ENCODE assay signal across 12 cellular contexts in the genomic region with DNA sequence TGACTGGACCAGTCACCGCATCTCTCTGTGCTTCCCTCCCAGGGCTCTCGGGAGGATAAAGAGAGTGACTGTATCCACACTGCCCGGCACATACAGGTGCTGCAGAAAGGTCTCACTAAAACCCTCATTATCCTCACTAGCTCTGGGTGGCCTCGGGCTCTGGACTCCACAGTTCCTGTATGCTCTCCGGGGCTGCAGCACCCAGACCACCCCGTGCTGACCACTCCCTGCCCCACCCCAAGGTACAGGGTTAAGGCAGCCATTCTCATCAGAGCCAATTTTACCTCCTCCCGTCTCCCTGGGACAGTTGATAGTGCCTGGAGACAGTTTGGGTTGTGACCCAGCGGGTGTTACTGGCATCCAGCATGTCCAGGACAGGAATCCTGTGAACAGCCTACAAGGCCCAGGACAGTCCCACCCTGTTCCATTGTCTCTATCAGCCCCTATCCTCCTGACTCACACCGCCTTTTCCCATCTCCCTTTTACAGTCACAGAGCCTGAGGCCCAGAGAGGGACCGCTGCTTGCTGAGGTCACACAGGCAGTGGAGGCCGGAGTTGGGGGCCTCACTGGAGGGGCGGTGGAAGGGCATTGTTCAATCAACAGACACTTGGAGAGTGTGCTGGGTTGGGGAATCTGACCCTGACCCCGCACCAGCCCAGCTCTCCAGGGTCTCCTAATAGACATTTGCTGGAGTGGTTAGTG. TPM values are rescaled to one million over a fixed set of nuclear protein-coding genes. Genes with fewer than 3 reads are reported as not detected.
A peak's percentile ranks its signal among the peaks of the same experiment; 100 is the strongest.
DNase-seq lines count a peak whose midpoint lies in the region; ATAC-seq lines count a peak whose summit lies in the region.
"Had no signal": no experiment of that assay in that cellular context is flagged by ENCODE, and none has a peak within 500 bp of the region (broad histone marks: within the 10 kb centered on the region; RNA-seq: fewer than 3 reads in every experiment).

No MANE protein-coding gene starts in this region.

- in situ Hi-C loops in G401 (cut with HindIII; ENCODE audit: low sequenced_read_pairs) = no loop called here

- H3K36me3 Mint-ChIP-seq in activated naive CD4-positive, alpha-beta T cell treated with anti-CD3 and anti-CD28 coated beads for 36 hours (ENCODE audit: low read depth) = peaks cover 41% of the 10 kb centered on the region
- H3K36me3 Mint-ChIP-seq in activated CD4-positive, alpha-beta memory T cell treated with anti-CD3 and anti-CD28 coated beads, Interleukin-2, amount 10 ng/mL, durations not matched to agents 7 days and 5 days (ENCODE audit: low read depth) = peaks cover 65% of the 10 kb centered on the region
- H3K36me3 Mint-ChIP-seq in immature natural killer cell = peaks cover 33 to 50% (median 34%) of the 10 kb centered on the region in 3 donors
- H3K36me3 Mint-ChIP-seq in stimulated activated effector memory CD8-positive, alpha-beta T cell treated with anti-CD3 and anti-CD28 coated beads, Interleukin-12 subunit alpha, Interleukin-12 subunit beta, amount 100 ng/mL, for 72 hours = peaks cover 69% of the 10 kb centered on the region
- H3K36me3 Mint-ChIP-seq: brain had no signal

- peaks cover 81% of the 10 kb centered on the region for H3K4me1 Mint-ChIP-seq in activated naive CD4-positive, alpha-beta T cell treated with anti-CD3 and anti-CD28 coated beads for 36 hours (ENCODE audit: low read depth)
- H3K4me1 Mint-ChIP-seq in activated CD4-positive, alpha-beta memory T cell treated with anti-CD3 and anti-CD28 coated beads, Interleukin-2, amount 10 ng/mL, durations not matched to agents 7 days and 5 days = peaks cover 85% of the 10 kb centered on the region
- peaks cover 89 to 95% of the 10 kb centered on the region in 2 donors for H3K4me1 Mint-ChIP-seq in immature natural killer cell
- peaks cover 98% of the 10 kb centered on the region for H3K4me1 Mint-ChIP-seq in stimulated activated effector memory CD8-positive, alpha-beta T cell treated with anti-CD3 and anti-CD28 coated beads, Interleukin-12 subunit alpha, Interleukin-12 subunit beta, amount 100 ng/mL, for 72 hours

- POLR2A ChIA-PET in activated CD4-positive, alpha-beta memory T cell treated with anti-CD3 and anti-CD28 coated beads, Interleukin-2, amount 10 ng/mL, durations not matched to agents 7 days and 5 days (lab: Charles Lee) = interaction anchor here (0.9 to 5.0 kb wide), 10 partner anchors 12 to 126 kb away, joined by 4 to 119 read pairs (median 10); partner anchors contain the start of genes ACTR1B, ANKRD36B and COX5B

- no peak for DNase-seq in activated naive CD4-positive, alpha-beta T cell treated with anti-CD3 and anti-CD28 coated beads for 36 hours
- no peak for DNase-seq in activated naive CD4-positive, alpha-beta T cell (lab: John Stamatoyannopoulos, UW)
- DNase-seq in activated CD4-positive, alpha-beta memory T cell treated with anti-CD3 and anti-CD28 coated beads, Interleukin-2, amount 10 ng/mL, durations not matched to agents 7 days and 5 days = no peak
- DNase-seq in immature natural killer cell (no peak), SW480 (ENCODE audit: low spot score) (no peak), NCI-H524 treated with DMSO at 0.1 percent for 48 hours (lab: John Stamatoyannopoulos, UW) (no peak), G401 (ENCODE audit: low spot score) (no peak)
- no peak for DNase-seq in stimulated activated effector memory CD8-positive, alpha-beta T cell treated with anti-CD3 and anti-CD28 coated beads, Interleukin-12 subunit alpha, Interleukin-12 subunit beta, amount 100 ng/mL, for 72 hours (ENCODE audit: low spot score in 2 of 2)
- DNase-seq: MG63, NCI-H2029 treated with DMSO at 0.1 percent for 48 hours had no signal

- H3K27ac Mint-ChIP-seq in activated naive CD4-positive, alpha-beta T cell treated with anti-CD3 and anti-CD28 coated beads for 36 hours = peak overlapping the region; percentile 95
- peak overlapping the region; percentile 98 for H3K27ac Mint-ChIP-seq in activated CD4-positive, alpha-beta memory T cell treated with anti-CD3 and anti-CD28 coated beads, Interleukin-2, amount 10 ng/mL, durations not matched to agents 7 days and 5 days
- H3K27ac Mint-ChIP-seq in immature natural killer cell = peak overlapping the region; percentile 98 to 100 (median 100)
- peak overlapping the region; percentile 99 for H3K27ac Mint-ChIP-seq in stimulated activated effector memory CD8-positive, alpha-beta T cell treated with anti-CD3 and anti-CD28 coated beads, Interleukin-12 subunit alpha, Interleukin-12 subunit beta, amount 100 ng/mL, for 72 hours
- H3K27ac Mint-ChIP-seq: brain had no signal

- H3K4me3 Mint-ChIP-seq in activated naive CD4-positive, alpha-beta T cell treated with anti-CD3 and anti-CD28 coated beads for 36 hours = peak overlapping the region; percentile 85
- peak overlapping the region; percentile 95 for H3K4me3 Mint-ChIP-seq in activated CD4-positive, alpha-beta memory T cell treated with anti-CD3 and anti-CD28 coated beads, Interleukin-2, amount 10 ng/mL, durations not matched to agents 7 days and 5 days
- peak overlapping the region; percentile 92 to 99 (median 98) for H3K4me3 Mint-ChIP-seq in immature natural killer cell
- peak overlapping the region; percentile 93 for H3K4me3 Mint-ChIP-seq in stimulated activated effector memory CD8-positive, alpha-beta T cell treated with anti-CD3 and anti-CD28 coated beads, Interleukin-12 subunit alpha, Interleukin-12 subunit beta, amount 100 ng/mL, for 72 hours
- H3K4me3 Mint-ChIP-seq: brain had no signal

- H3K27me3 Mint-ChIP-seq in activated naive CD4-positive, alpha-beta T cell treated with anti-CD3 and anti-CD28 coated beads for 36 hours (ENCODE audit: low read depth) = no peaks in the 10 kb centered on the region
- H3K27me3 Mint-ChIP-seq in activated CD4-positive, alpha-beta memory T cell treated with anti-CD3 and anti-CD28 coated beads, Interleukin-2, amount 10 ng/mL, durations not matched to agents 7 days and 5 days = no peaks in the 10 kb centered on the region
- H3K27me3 Mint-ChIP-seq in immature natural killer cell (ENCODE audit: low read depth in 3 of 3) = peaks cover 10 to 20% (median 13%) of the 10 kb centered on the region in 3 donors

- no peak for ATAC-seq in stimulated activated effector memory CD8-positive, alpha-beta T cell treated with anti-CD3 and anti-CD28 coated beads, Interleukin-12 subunit alpha, Interleukin-12 subunit beta, amount 100 ng/mL, for 72 hours
- ATAC-seq: GM12878 had no signal

- CTCF ChIA-PET in activated naive CD4-positive, alpha-beta T cell treated with anti-CD3 and anti-CD28 coated beads for 36 hours (lab: Charles Lee) = interaction anchor here (0.7 to 4.1 kb wide), 6 partner anchors 13 to 33 kb away, joined by 3 to 38 read pairs (median 8); no protein-coding TSS in a partner anchor
- CTCF ChIA-PET in activated CD4-positive, alpha-beta memory T cell treated with anti-CD3 and anti-CD28 coated beads, Interleukin-2, amount 10 ng/mL, durations not matched to agents 7 days and 5 days (lab: Charles Lee) = interaction anchor here (0.7 to 8.8 kb wide), 8 partner anchors 13 to 124 kb away, joined by 3 to 96 read pairs (median 8); partner anchors contain the start of gene COX5B

- intact Hi-C loops in activated naive CD4-positive, alpha-beta T cell treated with anti-CD3 and anti-CD28 coated beads for 36 hours (cut with micrococcal nuclease) = loop anchor here (5.0 to 10.0 kb wide), 2 partner anchors 123 to 1620 kb away; partner anchors contain the start of genes EIF5B and TXNDC9

- no peaks in the 10 kb centered on the region for H3K9me3 Mint-ChIP-seq in activated naive CD4-positive, alpha-beta T cell treated with anti-CD3 and anti-CD28 coated beads for 36 hours
- no peaks in the 10 kb centered on the region for H3K9me3 Mint-ChIP-seq in activated CD4-positive, alpha-beta memory T cell treated with anti-CD3 and anti-CD28 coated beads, Interleukin-2, amount 10 ng/mL, durations not matched to agents 7 days and 5 days
- no peaks in the 10 kb centered on the region for H3K9me3 Mint-ChIP-seq in immature natural killer cell
- H3K9me3 Mint-ChIP-seq in stimulated activated effector memory CD8-positive, alpha-beta T cell treated with anti-CD3 and anti-CD28 coated beads, Interleukin-12 subunit alpha, Interleukin-12 subunit beta, amount 100 ng/mL, for 72 hours = no peaks in the 10 kb centered on the region
- H3K9me3 Mint-ChIP-seq: brain had no signal

RNA-seq across cellular contexts. Expression of gene ZAP70, which starts 1.7 kb away (rescaled TPM):
- 100 to 1,000 TPM; 167 TPM for total RNA-seq in activated naive CD4-positive, alpha-beta T cell treated with anti-CD3 and anti-CD28 coated beads for 36 hours
- 100 to 1,000 TPM; 283 TPM for total RNA-seq in activated CD4-positive, alpha-beta memory T cell treated with anti-CD3 and anti-CD28 coated beads, Interleukin-2, amount 10 ng/mL, durations not matched to agents 7 days and 5 days
- polyA plus RNA-seq in immature natural killer cell = 100 to 1,000 TPM; 219 to 329 (median 246) TPM
- not detected in 2 replicates for total RNA-seq in G401 (2014; rRNA removed; shearing (Covaris generic))

RNA-seq across cellular contexts. Expression of gene C2orf92, which starts 45.6 kb away (rescaled TPM):
- 1 to 10 TPM; 2.7 to 2.8 TPM for total RNA-seq in activated naive CD4-positive, alpha-beta T cell treated with anti-CD3 and anti-CD28 coated beads for 36 hours
- total RNA-seq in activated CD4-positive, alpha-beta memory T cell treated with anti-CD3 and anti-CD28 coated beads, Interleukin-2, amount 10 ng/mL, durations not matched to agents 7 days and 5 days = 10 to 100 TPM in 1 of 2 experiments, 1 to 10 TPM in 1; 9.8 to 12.4 TPM
- polyA plus RNA-seq in immature natural killer cell = under 1 TPM in 1 of 3 donors, not detected in 2; 0.37 TPM
- 4.8 TPM in 1 of 2 replicates, not detected in the other for total RNA-seq in G401 (2014; rRNA removed; shearing (Covaris generic))

RNA-seq across cellular contexts. Expression of gene ACTR1B, which starts 51.3 kb away (rescaled TPM):
- total RNA-seq in activated naive CD4-positive, alpha-beta T cell treated with anti-CD3 and anti-CD28 coated beads for 36 hours = 100 to 1,000 TPM; 103 to 104 TPM
- 10 to 100 TPM; 97.3 to 98.8 TPM for total RNA-seq in activated CD4-positive, alpha-beta memory T cell treated with anti-CD3 and anti-CD28 coated beads, Interleukin-2, amount 10 ng/mL, durations not matched to agents 7 days and 5 days
- 10 to 100 TPM; 15.3 to 19.3 (median 17.3) TPM for polyA plus RNA-seq in immature natural killer cell
- 57.6 and 68.4 TPM in 2 replicates for total RNA-seq in G401 (2014; rRNA removed; shearing (Covaris generic))

Comparison
In these comparisons a context has a peak if more than half of its experiments do, and no peak if none do; other contexts are left out.
1. RNA of gene ZAP70, which starts 1.7 kb away (total RNA-seq): 283 TPM in activated CD4-positive, alpha-beta memory T cell treated with anti-CD3 and anti-CD28 coated beads, Interleukin-2, amount 10 ng/mL, durations not matched to agents 7 days and 5 days and 167 TPM in activated naive CD4-positive, alpha-beta T cell treated with anti-CD3 and anti-CD28 coated beads for 36 hours; not detected in G401; every median in the first group is over 100 times any median in the second.
2. Peak in every context shown above with its lines, with median percentiles within 50 percentile points of each other: H3K27ac Mint-ChIP-seq and H3K4me3 Mint-ChIP-seq.